ENCODE assay signal across 21 cellular contexts in genomic region chr1:28883242-28883616, GRCh38. TPM values are rescaled to one million over a fixed set of nuclear protein-coding genes. Genes with fewer than 3 reads are reported as not detected.
DNase-seq lines count a peak whose midpoint lies in the region; ATAC-seq and TF ChIP-seq lines count a peak whose summit lies in the region.
"Had no signal": no experiment of that assay in that cellular context is flagged by ENCODE, and none has a peak within 500 bp of the region (broad histone marks: within the 10 kb centered on the region; RNA-seq: fewer than 3 reads in every experiment).

No MANE protein-coding gene starts in this region.

- H4K8ac ChIP-seq in mesendoderm (ENCODE audit: low read depth, low read length) = no peak overlapping the region

- H3K9me2 ChIP-seq in GM23338 (ENCODE audit: insufficient read depth) (no peaks in the 10 kb centered on the region), SU-DHL-6 (replicated peaks; ENCODE audit: insufficient read depth, low read length) (no peaks in the 10 kb centered on the region)

- H2AK5ac ChIP-seq in mesendoderm (ENCODE audit: low read length) = no peak overlapping the region

- H3K36me3 Mint-ChIP-seq in CD4-positive, CD25-positive, alpha-beta regulatory T cell = no peaks in the 10 kb centered on the region
- H3K36me3 Mint-ChIP-seq in GM23338 (ENCODE audit: low read depth) = no peaks in the 10 kb centered on the region

- no peak overlapping the region for H3K18ac ChIP-seq in mesendoderm (ENCODE audit: low read length)

- H3K4me1 ChIP-seq in CD4-positive, CD25-positive, alpha-beta regulatory T cell (ENCODE audit: control insufficient read depth, insufficient read depth, low read length, poor library complexity, severe bottlenecking) = peaks cover 48% of the 10 kb centered on the region
- H3K4me1 ChIP-seq in GM23338 (ENCODE audit: insufficient read depth) = peaks cover 34% of the 10 kb centered on the region
- peaks cover 13% of the 10 kb centered on the region for H3K4me1 ChIP-seq in mesendoderm (ENCODE audit: control insufficient read depth, low read depth, low read length)
- H3K4me1 ChIP-seq: breast epithelium had no signal

- H3K4ac ChIP-seq in mesendoderm (ENCODE audit: low read depth, low read length) = no peak overlapping the region

- no peak overlapping the region for H2BK120ac ChIP-seq in mesendoderm (ENCODE audit: low read depth, low read length)

- H3K4me3 Mint-ChIP-seq in CD4-positive, CD25-positive, alpha-beta regulatory T cell = peak overlapping the region in 1 of 4 donors; percentile 16
- H3K4me3 Mint-ChIP-seq in GM23338 = no peak overlapping the region; the same call in 2 of the 3 replicates
- H3K4me3 Mint-ChIP-seq: activated T-cell treated with anti-CD3 and anti-CD28 coated beads, Interleukin-2, amount 50 U/mL, for 72 hours had no signal

- H3K9ac ChIP-seq in SU-DHL-6 (ENCODE audit: low read length) (peak overlapping the region; percentile 46), mesendoderm (ENCODE audit: low read length) (no peak overlapping the region)

- H3K9me3 ChIP-seq in CD4-positive, CD25-positive, alpha-beta regulatory T cell (ENCODE audit: control insufficient read depth in 2 of 2, low read length in 2 of 2) = no peaks in the 10 kb centered on the region
- H3K9me3 ChIP-seq in SU-DHL-6 (ENCODE audit: insufficient read depth, low read length) = no peaks in the 10 kb centered on the region
- H3K9me3 ChIP-seq: BE2C, breast epithelium, colonic mucosa, heart right ventricle, left lung, MG63, spleen had no signal

- no peak for DNase-seq in CD4-positive, CD25-positive, alpha-beta regulatory T cell
- no peak for DNase-seq in GM23338 (ENCODE audit: low spot score)
- DNase-seq in mesendoderm = no peak
- DNase-seq in GM13977 (ENCODE audit: low spot score) = no peak
- no peak for DNase-seq in NCI-H2107 treated with DMSO at 0.1 percent for 48 hours (lab: John Stamatoyannopoulos, UW; ENCODE audit: unreplicated experiment)
- no peak for DNase-seq in AG08395 (ENCODE audit: low spot score)
- DNase-seq: activated CD4-positive, CD25-positive, alpha-beta regulatory T cell; activated T-cell treated with anti-CD3 and anti-CD28 coated beads, Interleukin-2, amount 50 U/mL, for 72 hours; BE2C; EL; HCEC 1CT; heart right ventricle; left lung; MG63; spleen; stimulated activated CD4-positive, alpha-beta T cell treated with anti-CD3 and anti-CD28 coated beads, Interleukin-4, amount 100 ng/mL, for 24 hours; T1000 had no signal

- H3K27ac ChIP-seq in CD4-positive, CD25-positive, alpha-beta regulatory T cell (ENCODE audit: insufficient read depth, low read length, poor library complexity, severe bottlenecking) = no peak overlapping the region
- H3K27ac ChIP-seq in GM23338 (ENCODE audit: low read depth) (no peak overlapping the region), SU-DHL-6 (ENCODE audit: low read depth, low read length) (peak overlapping the region; percentile 84; the same call in 1 of the 2 replicates), mesendoderm (ENCODE audit: low read depth, low read length) (peak overlapping the region; percentile 29)
- H3K27ac ChIP-seq: breast epithelium, colonic mucosa, left lung had no signal

- H3K9me3 Mint-ChIP-seq in CD4-positive, CD25-positive, alpha-beta regulatory T cell = peaks cover 0 to 2% (median 0%) of the 10 kb centered on the region in 7 donors
- no peaks in the 10 kb centered on the region; the same call in 2 of the 3 replicates for H3K9me3 Mint-ChIP-seq in GM23338
- H3K9me3 Mint-ChIP-seq: activated T-cell treated with anti-CD3 and anti-CD28 coated beads, Interleukin-2, amount 50 U/mL, for 72 hours had no signal

- H4K20me1 ChIP-seq in GM23338 (replicated peaks; ENCODE audit: insufficient read depth) = no peaks in the 10 kb centered on the region
- no peaks in the 10 kb centered on the region for H4K20me1 ChIP-seq in SU-DHL-6 (ENCODE audit: low read depth, low read length)

- no peak overlapping the region for H3K56ac ChIP-seq in mesendoderm (ENCODE audit: low read length)

- H3K4me1 Mint-ChIP-seq in CD4-positive, CD25-positive, alpha-beta regulatory T cell = peaks cover 15 to 49% (median 36%) of the 10 kb centered on the region in 4 donors
- peaks cover 44% of the 10 kb centered on the region for H3K4me1 Mint-ChIP-seq in GM23338

- H3K36me3 ChIP-seq in CD4-positive, CD25-positive, alpha-beta regulatory T cell (ENCODE audit: control insufficient read depth, insufficient read depth, low read length) = no peaks in the 10 kb centered on the region
- H3K36me3 ChIP-seq in GM23338 (ENCODE audit: insufficient read depth) = no peaks in the 10 kb centered on the region
- H3K36me3 ChIP-seq in SU-DHL-6 (ENCODE audit: low read length) = no peaks in the 10 kb centered on the region
- no peaks in the 10 kb centered on the region for H3K36me3 ChIP-seq in mesendoderm (ENCODE audit: control insufficient read depth, insufficient read depth, low read length)
- H3K36me3 ChIP-seq: breast epithelium, colonic mucosa, heart right ventricle, left lung, MG63, spleen had no signal

- no peak overlapping the region for H4K5ac ChIP-seq in mesendoderm (ENCODE audit: low read length)

- no peak overlapping the region for H3K4me3 ChIP-seq in CD4-positive, CD25-positive, alpha-beta regulatory T cell (ENCODE audit: low read depth, low read length)
- H3K4me3 ChIP-seq in GM23338 (peak overlapping the region; percentile 30; the same call in 1 of the 2 replicates), SU-DHL-6 (ENCODE audit: insufficient read depth, low read length, poor library complexity, severe bottlenecking) (no peak overlapping the region), mesendoderm (ENCODE audit: low read length) (no peak overlapping the region)
- H3K4me3 ChIP-seq: breast epithelium, colonic mucosa, heart right ventricle, left lung, MG63, spleen had no signal

- TF ChIP-seq CTCF in GM23338 (conservative IDR thresholded peaks at IDR 0.05; ENCODE audit: low read depth in 2 of 2) (no peak), SU-DHL-6 (IDR thresholded peaks at IDR 0.05; ENCODE audit: insufficient read depth, low read length, poor library complexity, severe bottlenecking) (no peak), GM13977 (IDR thresholded peaks at IDR 0.05; ENCODE audit: extremely low read depth, insufficient read depth, missing control alignments) (no peak)

- peaks cover 12% of the 10 kb centered on the region for H3K27me3 Mint-ChIP-seq in CD4-positive, CD25-positive, alpha-beta regulatory T cell
- H3K27me3 Mint-ChIP-seq in GM23338 (ENCODE audit: insufficient read depth, low read depth, poor library complexity) = peaks cover 35% of the 10 kb centered on the region

- H3F3A ChIP-seq in GM23338 (replicated peaks; ENCODE audit: low read depth) (peaks cover 11% of the 10 kb centered on the region), SU-DHL-6 (ENCODE audit: insufficient read depth) (peaks cover 23% of the 10 kb centered on the region)

- no peak overlapping the region for H2BK15ac ChIP-seq in mesendoderm (replicated peaks; ENCODE audit: low read depth)

- H3K27me3 ChIP-seq in CD4-positive, CD25-positive, alpha-beta regulatory T cell (ENCODE audit: control insufficient read depth, insufficient read depth, low read length) = no peaks in the 10 kb centered on the region
- H3K27me3 ChIP-seq in GM23338 (ENCODE audit: insufficient read depth) = peaks cover 7% of the 10 kb centered on the region; the same call in 1 of the 2 replicates
- H3K27me3 ChIP-seq in SU-DHL-6 (ENCODE audit: low read length) = no peaks in the 10 kb centered on the region
- H3K27me3 ChIP-seq in mesendoderm (ENCODE audit: insufficient read depth, low read length, poor library complexity) = no peaks in the 10 kb centered on the region
- H3K27me3 ChIP-seq: BE2C, breast epithelium, colonic mucosa, left lung, MG63, spleen had no signal

- H3K79me1 ChIP-seq in mesendoderm (ENCODE audit: low read length) = no peaks in the 10 kb centered on the region

- WGBS in mesendoderm (ENCODE audit: extremely low coverage, insufficient coverage, low lambda C conversion rate) = no CpG with 5 or more reads among the region's 1 CpG

- H3K79me2 ChIP-seq in GM23338 (replicated peaks; ENCODE audit: insufficient read depth) (no peaks in the 10 kb centered on the region), SU-DHL-6 (ENCODE audit: insufficient read depth, low read length) (peaks cover 14% of the 10 kb centered on the region), mesendoderm (ENCODE audit: control insufficient read depth, insufficient read depth, low read length) (no peaks in the 10 kb centered on the region)

- peak overlapping the region in 2 of 3 donors; percentile 32 to 88 for H3K27ac Mint-ChIP-seq in CD4-positive, CD25-positive, alpha-beta regulatory T cell
- H3K27ac Mint-ChIP-seq in GM23338 = peak overlapping the region; percentile 95; the same call in 1 of the 2 replicates
- H3K27ac Mint-ChIP-seq: activated T-cell treated with anti-CD3 and anti-CD28 coated beads, Interleukin-2, amount 50 U/mL, for 72 hours had no signal

- no peak overlapping the region for H3K23ac ChIP-seq in mesendoderm (ENCODE audit: low read length)

- H3K4me2 ChIP-seq in GM23338 (peak overlapping the region; percentile 71), SU-DHL-6 (ENCODE audit: low read depth, low read length, poor library complexity, severe bottlenecking) (peak overlapping the region; percentile 56), mesendoderm (ENCODE audit: low read length) (no peak overlapping the region)

- H2AFZ ChIP-seq in GM23338 (peak overlapping the region; percentile 97), SU-DHL-6 (ENCODE audit: low read depth, low read length, severe bottlenecking) (peak overlapping the region; percentile 91)

- no peak for ATAC-seq in CD4-positive, CD25-positive, alpha-beta regulatory T cell (ENCODE audit: low read depth in 2 of 2)
- ATAC-seq in GM23338 (no peak), HG03520 (IDR thresholded peaks at IDR 0.05; ENCODE audit: unreplicated experiment) (no peak)
- ATAC-seq: activated T-cell treated with anti-CD3 and anti-CD28 coated beads, Interleukin-2, amount 50 U/mL, for 72 hours; heart right ventricle; left lung had no signal

- no peak overlapping the region for H2BK5ac ChIP-seq in mesendoderm (ENCODE audit: low read length)

- in situ Hi-C loops in GM13977 (cut with MboI; ENCODE audit: low pct_unique_long_range_greater_than_20kb, low sequenced_read_pairs, unreplicated experiment) = loop anchor here (5.0 to 10.0 kb wide), 2 partner anchors 149 to 312 kb away; no protein-coding TSS in a partner anchor

TF ChIP-seq in GM23338, 12 proteins besides CTCF, POLR2A, EP300 and RAD21 (continues in another document):
- no peak for TF ChIP-seq JUNB (IDR thresholded peaks at IDR 0.05; ENCODE audit: unreplicated experiment)
- no peak for TF ChIP-seq STAT1 (IDR thresholded peaks at IDR 0.05; ENCODE audit: unreplicated experiment)

RNA-seq across cellular contexts. Expression of gene EPB41, which starts 31.1 kb away (rescaled TPM):
- total RNA-seq in CD4-positive, CD25-positive, alpha-beta regulatory T cell = 309 TPM
- polyA plus RNA-seq in CD4-positive, CD25-positive, alpha-beta regulatory T cell = 100 to 1,000 TPM; 118 to 163 (median 140) TPM
- 108 and 112 TPM in 2 replicates for total RNA-seq in GM23338 (2014; rRNA removed; shearing (Covaris generic))
- polyA plus RNA-seq in GM23338 (2016; fragmentation: Nextera tagmentation; extraction: Ambion mirVana) = 25.4 and 26.8 TPM in 2 replicates
- polyA plus RNA-seq in mesendoderm (2013, experiment 1 of 2) = 40.0 TPM
- 41.4 TPM for polyA plus RNA-seq in mesendoderm (2013, experiment 2 of 2)

Comparison
In these comparisons a context has a peak if more than half of its experiments do, and no peak if none do; other contexts are left out.
1. H3K27ac ChIP-seq: peak in SU-DHL-6 (single experiment) and mesendoderm (single experiment); none in CD4-positive, CD25-positive, alpha-beta regulatory T cell (single experiment) and GM23338 (single experiment).